Comparison of ENCODE assay signal across 10 cellular contexts in the genomic region with DNA sequence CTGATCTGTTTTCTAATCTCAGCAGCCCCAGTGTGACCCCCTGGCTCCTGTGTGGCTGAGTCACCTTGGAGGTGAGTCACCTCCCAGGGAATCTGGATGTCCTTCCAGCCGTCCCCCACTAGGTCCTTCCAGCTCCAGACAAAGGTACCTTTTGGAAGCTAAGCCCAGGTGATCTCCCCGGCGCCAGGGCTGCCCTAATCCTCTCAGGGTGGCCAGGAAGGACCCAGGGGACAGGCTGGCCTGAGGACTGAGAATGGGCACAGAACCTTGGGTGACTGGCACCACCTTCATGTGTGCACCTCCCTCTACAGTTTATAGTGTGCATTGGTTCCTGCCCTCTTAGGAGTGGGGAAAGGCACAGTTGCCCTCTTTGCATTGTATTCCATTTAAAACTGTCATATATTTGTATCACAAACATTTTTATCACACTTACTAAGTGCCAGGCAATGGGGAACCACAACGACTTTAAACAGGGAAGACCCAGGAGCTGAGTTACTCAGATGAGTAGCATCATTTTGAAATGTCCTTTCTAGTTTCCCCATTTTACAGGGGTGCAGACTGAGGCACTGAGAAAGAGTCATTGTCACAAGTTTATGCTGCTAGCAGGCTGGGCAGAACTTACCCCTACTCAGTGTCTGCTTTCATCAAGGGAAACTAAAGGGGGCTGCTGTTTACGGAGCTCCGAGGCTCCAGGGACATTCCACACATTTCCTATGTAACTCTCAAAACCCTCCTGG. TPM values are rescaled to one million over a fixed set of nuclear protein-coding genes. Genes with fewer than 3 reads are reported as not detected.
A peak's percentile ranks its signal among the peaks of the same experiment; 100 is the strongest.
DNase-seq lines count a peak whose midpoint lies in the region; ATAC-seq, FAIRE-seq and TF ChIP-seq lines count a peak whose summit lies in the region.
"Had no signal": no experiment of that assay in that cellular context is flagged by ENCODE, and none has a peak within 500 bp of the region (broad histone marks: within the 10 kb centered on the region; RNA-seq: fewer than 3 reads in every experiment).

No MANE protein-coding gene starts in this region.

- H3K4me2 ChIP-seq in K562 (ENCODE audit: insufficient read depth, low read length) = no peak overlapping the region
- H3K4me2 ChIP-seq in neural progenitor cell = no peak overlapping the region
- H3K4me2 ChIP-seq in neuronal stem cell (ENCODE audit: insufficient read depth, low read length, poor library complexity, severe bottlenecking) = no peak overlapping the region

- H3F3A ChIP-seq in neural progenitor cell (ENCODE audit: low read depth) = no peaks in the 10 kb centered on the region

- H4K91ac ChIP-seq in neuronal stem cell (ENCODE audit: low read depth, low read length, poor library complexity) = no peak overlapping the region

- no peaks in the 10 kb centered on the region for H3K79me1 ChIP-seq in neuronal stem cell (ENCODE audit: low read depth, low read length)

- WGBS in K562 (ENCODE audit: insufficient coverage, low coverage, missing lambda C conversion rate) = 1% methylated on average over 6 of the region's 6 CpGs
- WGBS in neuronal stem cell (ENCODE audit: extremely low coverage in 2 of 2, insufficient read length in 2 of 2, insufficient replicate concordance in 1 of 2), 2 donors = no CpG with 5 or more reads among the region's 6 CpGs

- H3K14ac ChIP-seq in neuronal stem cell (ENCODE audit: low read length) = no peak overlapping the region

- CTCF ChIA-PET in GM10248 (lab: Yijun Ruan, JAX) = interaction anchor here (0.9 to 3.8 kb wide), 3 partner anchors 14 to 175 kb away, joined by 3 to 15 read pairs (median 4); no protein-coding TSS in a partner anchor
- CTCF ChIA-PET in K562 (lab: Yijun Ruan, JAX; ENCODE audit: low intra/inter-chr PET ratio) = no interaction called here

- H3K79me2 ChIP-seq in K562 (ENCODE audit: control insufficient read depth, insufficient read depth, low read length) (no peaks in the 10 kb centered on the region), neural progenitor cell (ENCODE audit: low read depth) (no peaks in the 10 kb centered on the region)

- no peaks in the 10 kb centered on the region for H3K9me3 Mint-ChIP-seq in neural progenitor cell

- H3K4me1 ChIP-seq in K562 (replicated peaks in 1 of 2; ENCODE audit: control insufficient read depth in 2 of 2, insufficient read depth in 2 of 2, low read length in 2 of 2) (no peaks in the 10 kb centered on the region), neural progenitor cell (no peaks in the 10 kb centered on the region), neuronal stem cell (ENCODE audit: control insufficient read depth in 2 of 2, insufficient read depth in 1 of 2, low read depth in 1 of 2, low read length in 2 of 2) (no peaks in the 10 kb centered on the region)
- H3K4me1 ChIP-seq: pancreas had no signal

- TF ChIP-seq RAD21 in K562 (CRISPR knock-in tag; conservative IDR thresholded peaks at IDR 0.05 in 1 of 2, IDR thresholded peaks at IDR 0.05 in 1 of 2) = peak in 1 of 2 experiments; percentile 26; a peak in 2 of 4 replicates

- TF ChIP-seq EP300 in K562 (IDR thresholded peaks at IDR 0.05; ENCODE audit: low read length) = no peak

- no peaks in the 10 kb centered on the region for H3K9me1 ChIP-seq in K562 (ENCODE audit: control insufficient read depth, insufficient read depth, low read length)

- no peak overlapping the region for H2BK12ac ChIP-seq in neuronal stem cell (ENCODE audit: low read length)

- no peak overlapping the region for H2BK5ac ChIP-seq in neuronal stem cell (ENCODE audit: low read length)

- POLR2A ChIA-PET in GM10248 (lab: Yijun Ruan, JAX) = no interaction called here
- POLR2A ChIA-PET in K562 (lab: Yijun Ruan, JAX) = no interaction called here

- H3K4me1 Mint-ChIP-seq in neural progenitor cell = no peaks in the 10 kb centered on the region

- DNase-seq in GM10248 (ENCODE audit: extremely low spot score) = no peak
- peak; percentile 14 for DNase-seq in KBM-7
- no peak for DNase-seq in K562 (ENCODE audit: extremely low read depth in 1 of 4, low spot score in 3 of 4)
- peak; percentile 40 for DNase-seq in neural progenitor cell (ENCODE audit: low spot score)
- DNase-seq in neuronal stem cell (ENCODE audit: low spot score) = no peak
- DNase-seq in NCI-H748 treated with DMSO at 0.1 percent for 48 hours (lab: John Stamatoyannopoulos, UW) = no peak
- DNase-seq: pancreas had no signal

- H3K9me3 ChIP-seq in K562 (replicated peaks; ENCODE audit: control insufficient read depth, insufficient read depth, low read depth, low read length) = no peaks in the 10 kb centered on the region
- H3K9me3 ChIP-seq in neural progenitor cell (ENCODE audit: low read depth) = no peaks in the 10 kb centered on the region
- no peaks in the 10 kb centered on the region for H3K9me3 ChIP-seq in neuronal stem cell (replicated peaks in 1 of 2; ENCODE audit: control insufficient read depth in 2 of 2, insufficient read depth in 1 of 2, low read depth in 1 of 2, low read length in 2 of 2)
- H3K9me3 ChIP-seq: pancreas had no signal

- in situ Hi-C loops in KBM-7 (cut with MboI; ENCODE audit: low pct_unique_long_range_greater_than_20kb, low sequenced_read_pairs) = no loop called here
- in situ Hi-C loops in K562 (cut with MboI) = no loop called here

- H3K4me3 Mint-ChIP-seq in neural progenitor cell = no peak overlapping the region
- H3K4me3 Mint-ChIP-seq: activated naive CD8-positive, alpha-beta T cell had no signal

- BruUV-seq in K562 (replicated peaks; lab: Mats Ljungman, UMichigan) = no TSS peak

- no peak overlapping the region for H3K18ac ChIP-seq in neuronal stem cell (ENCODE audit: low read length)

- no peak overlapping the region for H2BK120ac ChIP-seq in neuronal stem cell (ENCODE audit: low read depth, low read length)

- H2AK5ac ChIP-seq in neuronal stem cell (ENCODE audit: low read depth, low read length) = no peak overlapping the region

- H3K4me3 ChIP-seq in K562 = no peak overlapping the region
- H3K4me3 ChIP-seq in neural progenitor cell = no peak overlapping the region
- H3K4me3 ChIP-seq in neuronal stem cell (ENCODE audit: low read length in 2 of 2) = no peak overlapping the region
- H3K4me3 ChIP-seq: pancreas, SJCRH30 had no signal

- H3K27ac Mint-ChIP-seq in neural progenitor cell = no peak overlapping the region
- H3K27ac Mint-ChIP-seq: activated naive CD8-positive, alpha-beta T cell had no signal

- H3K36me3 Mint-ChIP-seq in neural progenitor cell = no peaks in the 10 kb centered on the region
- H3K36me3 Mint-ChIP-seq: activated naive CD8-positive, alpha-beta T cell had no signal

- FAIRE-seq in K562 (lab: Jason Lieb, UNC) = no peak
- FAIRE-seq: pancreas had no signal

- no peak overlapping the region for H2BK15ac ChIP-seq in neuronal stem cell (ENCODE audit: low read length)

- H4K8ac ChIP-seq in neuronal stem cell (ENCODE audit: low read depth, low read length) = no peak overlapping the region

- H3K36me3 ChIP-seq in K562 (ENCODE audit: control insufficient read depth, insufficient read depth, low read length) (no peaks in the 10 kb centered on the region), neural progenitor cell (no peaks in the 10 kb centered on the region), neuronal stem cell (replicated peaks in 1 of 2; ENCODE audit: control insufficient read depth in 2 of 2, insufficient read depth in 2 of 2, low read length in 2 of 2) (no peaks in the 10 kb centered on the region)
- H3K36me3 ChIP-seq: pancreas, SJCRH30 had no signal

- ATAC-seq in K562 (no peak), HG03521 (IDR thresholded peaks at IDR 0.05; ENCODE audit: unreplicated experiment) (no peak)

- H4K20me1 ChIP-seq in K562 (replicated peaks; ENCODE audit: control insufficient read depth, insufficient read depth, low read length) = no peaks in the 10 kb centered on the region
- no peaks in the 10 kb centered on the region for H4K20me1 ChIP-seq in neural progenitor cell (ENCODE audit: low read depth)

- H2AFZ ChIP-seq in K562 (ENCODE audit: low read depth, low read length) (no peak overlapping the region), neural progenitor cell (replicated peaks) (no peak overlapping the region), neuronal stem cell (ENCODE audit: low read length) (no peak overlapping the region)

- no peak for TF ChIP-seq POLR2A in K562 (conservative IDR thresholded peaks at IDR 0.05)

- TF ChIP-seq CTCF in GM10248 (IDR thresholded peaks at IDR 0.05; ENCODE audit: control extremely low read depth, extremely low read depth, low read depth, missing control alignments) (peak; percentile 4), K562 (IDR thresholded peaks at IDR 0.05 in 2 of 3, conservative IDR thresholded peaks at IDR 0.05 in 1 of 3; ENCODE audit: insufficient read depth in 2 of 3, low read depth in 1 of 3, low read length in 3 of 3) (peak; percentile 5 to 34 (median 31); a peak in 3 of 6 replicates), neural progenitor cell (IDR thresholded peaks at IDR 0.05) (peak; percentile 49)

- no peak overlapping the region for H3K9ac ChIP-seq in K562 (ENCODE audit: insufficient read depth in 1 of 2, low read depth in 2 of 2, low read length in 2 of 2)
- H3K9ac ChIP-seq in neural progenitor cell = no peak overlapping the region
- no peak overlapping the region for H3K9ac ChIP-seq in neuronal stem cell (ENCODE audit: low read depth, low read length, poor library complexity)

- intact Hi-C loops in K562 (cut with micrococcal nuclease) = no loop called here

- peaks cover 5% of the 10 kb centered on the region for H3K27me3 Mint-ChIP-seq in neural progenitor cell (ENCODE audit: insufficient read depth, low read depth)
- H3K27me3 Mint-ChIP-seq: activated naive CD8-positive, alpha-beta T cell had no signal

- H3K4ac ChIP-seq in neuronal stem cell (ENCODE audit: low read length) = no peak overlapping the region

- peaks cover 0 to 7% of the 10 kb centered on the region in 2 experiments; a peak in 2 of 5 replicates for H3K27me3 ChIP-seq in K562 (ENCODE audit: control insufficient read depth in 2 of 2, insufficient read depth in 2 of 2, low read length in 2 of 2)
- no peaks in the 10 kb centered on the region for H3K27me3 ChIP-seq in neural progenitor cell
- no peaks in the 10 kb centered on the region for H3K27me3 ChIP-seq in neuronal stem cell (ENCODE audit: control insufficient read depth in 3 of 3, insufficient read depth in 3 of 3, low read depth in 1 of 3, low read length in 3 of 3)
- H3K27me3 ChIP-seq: pancreas, SJCRH30 had no signal

- H3K27ac ChIP-seq in K562 (ENCODE audit: extremely low read depth, low read depth, low read length) (no peak overlapping the region), neural progenitor cell (no peak overlapping the region), neuronal stem cell (replicated peaks; ENCODE audit: low read length) (no peak overlapping the region)
- H3K27ac ChIP-seq: pancreas had no signal

- no peak overlapping the region for H3K23ac ChIP-seq in neuronal stem cell (ENCODE audit: low read depth, low read length, poor library complexity)

RNA-seq across cellular contexts. Expression of a gene that starts 2.6 kb away (rescaled TPM):
- total RNA-seq in K562 (2011; cell fraction: chromatin; rRNA removed; ENCODE audit: low replicate concordance) = not detected in 2 replicates
- not detected in 2 replicates for total RNA-seq in K562 (2011; cell fraction: nucleolus; rRNA removed)
- total RNA-seq in K562 (2011; cell fraction: nucleoplasm; rRNA removed) = not detected in 2 replicates
- total RNA-seq in K562 (2014; rRNA removed) = not detected in 2 replicates
- not detected in 2 replicates for total RNA-seq in K562 (2014; rRNA removed; fragmentation: Illumina TruSeq; extraction: Trizol)
- total RNA-seq in K562 (2015; rRNA removed; fragmentation: Illumina TruSeq; extraction: Trizol) = not detected in 2 replicates
- total RNA-seq in K562 (2021) = not detected in 2 replicates
- polyA plus RNA-seq in K562 (2011; rRNA removed) = not detected in 2 replicates
- not detected in 2 replicates for polyA plus RNA-seq in K562 (2011; cell fraction: cytosol; rRNA removed)
- polyA plus RNA-seq in K562 (2011; cell fraction: nucleus; rRNA removed) = not detected in 2 replicates
- not detected in 2 replicates for polyA plus RNA-seq in K562 (2012)
- not detected in 2 replicates for polyA plus RNA-seq in K562 (2014; fragmentation: Illumina TruSeq; extraction: Trizol)
- not detected for polyA plus RNA-seq in K562 (2014; fragmentation: Nextera tagmentation; extraction: Ambion mirVana)
- not detected in 2 replicates for polyA plus RNA-seq in K562 (2014; rRNA removed)
- polyA minus RNA-seq in K562 (2011; rRNA and poly(A)+ RNA removed) = not detected in 2 replicates
- polyA minus RNA-seq in K562 (2011; cell fraction: cytosol; rRNA and poly(A)+ RNA removed) = not detected in 2 replicates
- not detected in 2 replicates for polyA minus RNA-seq in K562 (2011; cell fraction: nucleus; rRNA and poly(A)+ RNA removed)
- total RNA-seq in neural progenitor cell (ENCODE audit: low replicate concordance) = not detected in 2 replicates
- polyA plus RNA-seq in neuronal stem cell (2013, experiment 1 of 2) = not detected
- not detected for polyA plus RNA-seq in neuronal stem cell (2013, experiment 2 of 2)
- total RNA-seq: pancreas had no signal
- polyA plus RNA-seq: pancreas had no signal

RNA-seq across cellular contexts. Expression of a gene that starts 23.1 kb away (rescaled TPM):
- not detected in 2 replicates for total RNA-seq in K562 (2011; cell fraction: chromatin; rRNA removed; ENCODE audit: low replicate concordance)
- not detected in 2 replicates for total RNA-seq in K562 (2011; cell fraction: nucleolus; rRNA removed)
- total RNA-seq in K562 (2011; cell fraction: nucleoplasm; rRNA removed) = not detected in 2 replicates
- total RNA-seq in K562 (2014; rRNA removed) (not detected in 2 replicates), K562 (2014; rRNA removed; fragmentation: Illumina TruSeq; extraction: Trizol) (not detected in 2 replicates), K562 (2015; rRNA removed; fragmentation: Illumina TruSeq; extraction: Trizol) (not detected in 2 replicates), K562 (2021) (not detected in 2 replicates), neural progenitor cell (ENCODE audit: low replicate concordance) (not detected in 2 replicates)
- polyA plus RNA-seq in K562 (2011; rRNA removed) (not detected in 2 replicates), K562 (2014; fragmentation: Illumina TruSeq; extraction: Trizol) (not detected in 2 replicates), K562 (2014; fragmentation: Nextera tagmentation; extraction: Ambion mirVana) (not detected), K562 (2014; rRNA removed) (not detected in 2 replicates)
- polyA plus RNA-seq in K562 (2011; cell fraction: cytosol; rRNA removed) = not detected in 2 replicates
- not detected in 2 replicates for polyA plus RNA-seq in K562 (2011; cell fraction: nucleus; rRNA removed)
- polyA plus RNA-seq in K562 (2012) = not detected in 2 replicates
- not detected in 2 replicates for polyA minus RNA-seq in K562 (2011; rRNA and poly(A)+ RNA removed)
- polyA minus RNA-seq in K562 (2011; cell fraction: cytosol; rRNA and poly(A)+ RNA removed) = not detected in 2 replicates
- not detected in 2 replicates for polyA minus RNA-seq in K562 (2011; cell fraction: nucleus; rRNA and poly(A)+ RNA removed)
- polyA plus RNA-seq in neuronal stem cell (2013, experiment 1 of 2) = not detected
- polyA plus RNA-seq in neuronal stem cell (2013, experiment 2 of 2) = not detected
- total RNA-seq: pancreas had no signal
- polyA plus RNA-seq: pancreas had no signal

RNA-seq across cellular contexts. Expression of a gene that starts 45.4 kb away (rescaled TPM):
- not detected in 2 replicates for total RNA-seq in K562 (2011; cell fraction: chromatin; rRNA removed; ENCODE audit: low replicate concordance)
- not detected in 2 replicates for total RNA-seq in K562 (2011; cell fraction: nucleolus; rRNA removed)
- total RNA-seq in K562 (2011; cell fraction: nucleoplasm; rRNA removed) = not detected in 2 replicates
- total RNA-seq in K562 (2014; rRNA removed) (not detected in 2 replicates), K562 (2014; rRNA removed; fragmentation: Illumina TruSeq; extraction: Trizol) (not detected in 2 replicates), K562 (2015; rRNA removed; fragmentation: Illumina TruSeq; extraction: Trizol) (not detected in 2 replicates), K562 (2021) (not detected in 2 replicates), neural progenitor cell (ENCODE audit: low replicate concordance) (not detected in 2 replicates)
- polyA plus RNA-seq in K562 (2011; rRNA removed) (not detected in 2 replicates), K562 (2014; fragmentation: Illumina TruSeq; extraction: Trizol) (not detected in 2 replicates), K562 (2014; fragmentation: Nextera tagmentation; extraction: Ambion mirVana) (not detected), K562 (2014; rRNA removed) (not detected in 2 replicates)
- polyA plus RNA-seq in K562 (2011; cell fraction: cytosol; rRNA removed) = not detected in 2 replicates
- polyA plus RNA-seq in K562 (2011; cell fraction: nucleus; rRNA removed) = not detected in 2 replicates
- not detected in 2 replicates for polyA plus RNA-seq in K562 (2012)
- polyA minus RNA-seq in K562 (2011; rRNA and poly(A)+ RNA removed) = not detected in 2 replicates
- not detected in 2 replicates for polyA minus RNA-seq in K562 (2011; cell fraction: cytosol; rRNA and poly(A)+ RNA removed)
- polyA minus RNA-seq in K562 (2011; cell fraction: nucleus; rRNA and poly(A)+ RNA removed) = not detected in 2 replicates
- not detected for polyA plus RNA-seq in neuronal stem cell (2013, experiment 1 of 2)
- polyA plus RNA-seq in neuronal stem cell (2013, experiment 2 of 2) = not detected
- total RNA-seq: pancreas, SJCRH30 had no signal
- polyA plus RNA-seq: pancreas had no signal

Comparison
In these comparisons a context has a peak if more than half of its experiments do, and no peak if none do; other contexts are left out.
1. DNase-seq: peak in KBM-7 (single experiment) and neural progenitor cell (single experiment); none in GM10248 (single experiment), K562 (0 of 4), neuronal stem cell (single experiment) and NCI-H748 treated with DMSO at 0.1 percent for 48 hours (single experiment).
2. Peak in every context shown above with its lines, with median percentiles within 50 percentile points of each other: CTCF ChIP-seq.